In genomic region chr12:59737725-59738463, GRCh38 we compare ENCODE assay signal across 17 cellular contexts.
DNase-seq lines count a peak whose midpoint lies in the region; ATAC-seq and TF ChIP-seq lines count a peak whose summit lies in the region.
"Had no signal": no experiment of that assay in that cellular context is flagged by ENCODE, and none has a peak within 500 bp of the region (broad histone marks: within the 10 kb centered on the region; RNA-seq: fewer than 3 reads in every experiment).

No MANE protein-coding gene starts in this region.

- peaks cover 4% of the 10 kb centered on the region for H3K36me3 Mint-ChIP-seq in central memory CD8-positive, alpha-beta T cell (ENCODE audit: insufficient read depth)
- H3K36me3 Mint-ChIP-seq in activated naive CD8-positive, alpha-beta T cell treated with anti-CD3 and anti-CD28 coated beads, Interleukin-2, amount 50 U/mL, for 24 hours (ENCODE audit: low read depth): peaks cover 21% of the 10 kb centered on the region

- H3K9me3 Mint-ChIP-seq in central memory CD8-positive, alpha-beta T cell: no peaks in the 10 kb centered on the region
- peaks cover 7% of the 10 kb centered on the region for H3K9me3 Mint-ChIP-seq in activated naive CD8-positive, alpha-beta T cell treated with anti-CD3 and anti-CD28 coated beads, Interleukin-2, amount 50 U/mL, for 24 hours

- H3K4me2 ChIP-seq in osteoblast (ENCODE audit: insufficient read depth, low read length): peak overlapping the region; percentile 69

- peaks cover 27% of the 10 kb centered on the region for H3K4me1 ChIP-seq in osteoblast (ENCODE audit: insufficient read depth, low read length)
- H3K4me1 ChIP-seq: prostate gland had no signal

- H3K9me3 ChIP-seq in osteoblast (ENCODE audit: low read depth, low read length): no peaks in the 10 kb centered on the region
- H3K9me3 ChIP-seq: esophagus muscularis mucosa, prostate gland had no signal

- ATAC-seq in HG02610 (IDR thresholded peaks at IDR 0.05; ENCODE audit: unreplicated experiment) (peak; percentile 73), HG02623 (IDR thresholded peaks at IDR 0.05; ENCODE audit: unreplicated experiment) (no peak), GM19455 (IDR thresholded peaks at IDR 0.05; ENCODE audit: unreplicated experiment) (no peak)
- ATAC-seq in central memory CD8-positive, alpha-beta T cell (replicated peaks; ENCODE audit: extremely low read depth, poor library complexity, severe bottlenecking): peak; percentile 28
- no peak for ATAC-seq in activated naive CD8-positive, alpha-beta T cell treated with anti-CD3 and anti-CD28 coated beads, Interleukin-2, amount 50 U/mL, for 24 hours
- ATAC-seq: stimulated activated naive CD8-positive, alpha-beta T cell treated with anti-CD3 and anti-CD28 coated beads, Interleukin-15, Interleukin-2, amounts not matched to agents 100 U/mL and 50 U/mL, for 24 hours had no signal

- H2AFZ ChIP-seq in osteoblast (ENCODE audit: low read length): peak overlapping the region; percentile 21

- peak; percentile 26 for DNase-seq in EH (ENCODE audit: low read depth)
- DNase-seq in central memory CD8-positive, alpha-beta T cell (ENCODE audit: low spot score in 2 of 2): no peak
- no peak for DNase-seq in osteoblast (ENCODE audit: insufficient read length, low spot score, missing footprints)
- DNase-seq in amniotic stem cell (lab: John Stamatoyannopoulos, UW): no peak
- DNase-seq in activated naive CD8-positive, alpha-beta T cell treated with anti-CD3 and anti-CD28 coated beads, Interleukin-2, amount 50 U/mL, for 24 hours: no peak
- DNase-seq: activated CD4-positive, alpha-beta T cell treated with anti-CD3 and anti-CD28 coated beads for 48 hours; activated gamma-delta T cell; CD8-positive, alpha-beta memory T cell; NCI-H226; stimulated activated CD4-positive, alpha-beta T cell treated with anti-CD3 and anti-CD28 coated beads, Interleukin-4, amount 100 ng/mL, for 4 hours; stimulated activated naive CD8-positive, alpha-beta T cell treated with anti-CD3 and anti-CD28 coated beads, Interleukin-15, Interleukin-2, amounts not matched to agents 100 U/mL and 50 U/mL, for 24 hours had no signal

- H3K4me3 Mint-ChIP-seq in central memory CD8-positive, alpha-beta T cell: no peak overlapping the region
- H3K4me3 Mint-ChIP-seq in activated naive CD8-positive, alpha-beta T cell treated with anti-CD3 and anti-CD28 coated beads, Interleukin-2, amount 50 U/mL, for 24 hours: no peak overlapping the region
- H3K4me3 Mint-ChIP-seq: T-helper 1 cell treated with Interleukin-12 subunit alpha and Interleukin-12 subunit beta and Interleukin-4 antibody, amounts not matched to agents 30 μg/mL and 1 μg/mL, for 36 hours had no signal

- peak overlapping the region; percentile 2 for H3K27ac Mint-ChIP-seq in central memory CD8-positive, alpha-beta T cell (ENCODE audit: low read depth)
- H3K27ac Mint-ChIP-seq in activated naive CD8-positive, alpha-beta T cell treated with anti-CD3 and anti-CD28 coated beads, Interleukin-2, amount 50 U/mL, for 24 hours: no peak overlapping the region
- H3K27ac Mint-ChIP-seq: T-helper 1 cell treated with Interleukin-12 subunit alpha and Interleukin-12 subunit beta and Interleukin-4 antibody, amounts not matched to agents 30 μg/mL and 1 μg/mL, for 36 hours had no signal

- no peak for TF ChIP-seq CTCF in osteoblast (IDR thresholded peaks at IDR 0.05; ENCODE audit: extremely low read depth, low read depth, low read length)

- H3K27ac ChIP-seq in osteoblast (ENCODE audit: low read depth, low read length): peak overlapping the region; percentile 26
- H3K27ac ChIP-seq: esophagus muscularis mucosa, prostate gland had no signal

- peak overlapping the region; percentile 40 for H3K4me3 ChIP-seq in osteoblast (ENCODE audit: insufficient read depth, low read length)
- H3K4me3 ChIP-seq: prostate gland had no signal

- H3K27me3 Mint-ChIP-seq in central memory CD8-positive, alpha-beta T cell: no peaks in the 10 kb centered on the region
- no peaks in the 10 kb centered on the region for H3K27me3 Mint-ChIP-seq in activated naive CD8-positive, alpha-beta T cell treated with anti-CD3 and anti-CD28 coated beads, Interleukin-2, amount 50 U/mL, for 24 hours
- H3K27me3 Mint-ChIP-seq: CD8-positive, alpha-beta memory T cell had no signal

- peaks cover 9% of the 10 kb centered on the region for H3K4me1 Mint-ChIP-seq in central memory CD8-positive, alpha-beta T cell
- peaks cover 9% of the 10 kb centered on the region for H3K4me1 Mint-ChIP-seq in activated naive CD8-positive, alpha-beta T cell treated with anti-CD3 and anti-CD28 coated beads, Interleukin-2, amount 50 U/mL, for 24 hours

- H3K36me3 ChIP-seq in osteoblast (ENCODE audit: insufficient read depth, low read length): no peaks in the 10 kb centered on the region
- H3K36me3 ChIP-seq: prostate gland had no signal

- H3K79me2 ChIP-seq in osteoblast (ENCODE audit: insufficient read depth, low read length): no peaks in the 10 kb centered on the region

- H4K20me1 ChIP-seq in osteoblast (ENCODE audit: insufficient read depth, low read length): no peaks in the 10 kb centered on the region

- H3K27me3 ChIP-seq in osteoblast (ENCODE audit: insufficient read depth, low read length): no peaks in the 10 kb centered on the region
- H3K27me3 ChIP-seq: esophagus muscularis mucosa had no signal

Comparison
In these comparisons a context has a peak if more than half of its experiments do, and no peak if none do; other contexts are left out.
1. ATAC-seq: peak in HG02610 (single experiment) and central memory CD8-positive, alpha-beta T cell (single experiment); none in HG02623 (single experiment), activated naive CD8-positive, alpha-beta T cell treated with anti-CD3 and anti-CD28 coated beads, Interleukin-2, amount 50 U/mL, for 24 hours (single experiment) and GM19455 (single experiment).